Comparison of ENCODE assay signal across 30 cellular contexts in the genomic region with DNA sequence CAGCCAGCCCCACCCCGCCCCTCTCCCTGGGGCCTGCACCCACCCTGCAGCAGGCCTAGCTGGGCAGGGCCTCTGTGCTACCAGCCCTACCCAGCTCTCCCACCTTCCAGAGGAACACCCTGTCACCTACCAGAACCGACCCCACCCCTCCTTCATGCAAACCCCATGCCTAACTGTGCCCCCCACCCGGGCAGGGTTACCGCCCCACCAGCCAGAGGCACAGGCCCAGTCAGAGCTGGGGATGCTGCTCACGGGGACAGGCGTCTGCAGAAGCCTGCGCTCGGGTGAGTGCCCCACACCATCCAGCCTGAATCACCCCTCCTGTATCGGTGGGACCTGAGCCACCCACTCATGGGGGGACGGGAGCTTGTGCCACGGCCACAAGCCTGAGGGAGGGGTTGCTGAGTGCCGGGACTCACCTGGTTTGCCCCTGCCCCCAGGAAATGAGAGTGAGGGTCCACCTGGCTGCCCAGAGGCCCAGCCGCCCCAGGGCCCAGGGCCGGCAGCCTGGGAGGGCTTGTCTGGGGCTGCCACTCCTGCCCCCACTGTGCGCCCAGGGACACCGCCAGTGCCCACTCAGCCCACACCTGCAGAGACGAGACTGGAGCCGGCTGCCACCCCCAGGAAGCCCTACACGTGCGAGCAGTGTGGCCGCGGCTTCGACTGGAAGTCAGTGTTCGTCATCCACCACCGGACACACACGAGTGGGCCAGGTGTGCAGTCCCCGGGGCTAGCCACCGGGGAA.
"Had no signal": no experiment of that assay in that cellular context is flagged by ENCODE, and none has a peak within 500 bp of the region (broad histone marks: within the 10 kb centered on the region; RNA-seq: fewer than 3 reads in every experiment).

No MANE protein-coding gene starts in this region.

- H3K9me3 ChIP-seq: Peyer's patch had no signal

- DNase-seq: activated CD4-positive, alpha-beta memory T cell treated with anti-CD3 and anti-CD28 coated beads, Interleukin-2, amount 10 ng/mL, durations not matched to agents 7 days and 5 days; activated CD4-positive, alpha-beta T cell treated with anti-CD3 and anti-CD28 coated beads for 1 hour; activated CD4-positive, alpha-beta T cell treated with anti-CD3 and anti-CD28 coated beads for 48 hours; activated CD4-positive, CD25-positive, alpha-beta regulatory T cell; activated CD8-positive, alpha-beta memory T cell treated with anti-CD3 and anti-CD28 coated beads for 24 hours; activated CD8-positive, alpha-beta memory T cell treated with anti-CD3 and anti-CD28 coated beads, Interleukin-2, amount 10 ng/mL, durations not matched to agents 7 days and 5 days; activated CD8-positive, alpha-beta memory T cell treated with anti-CD3 and anti-CD28 coated beads, Interleukin-2, amount 50 U/mL, for 48 hours; activated effector memory CD4-positive, alpha-beta T cell treated with Interleukin-2 at 50 U/mL for 16 hours; activated naive CD4-positive, alpha-beta T cell treated with anti-CD3 and anti-CD28 coated beads, Interleukin-2, amount 10 ng/mL, durations not matched to agents 7 days and 5 days; activated naive CD8-positive, alpha-beta T cell treated with anti-CD3 and anti-CD28 coated beads, Interleukin-2, amount 50 U/mL, for 24 hours; activated T-cell treated with anti-CD3 and anti-CD28 coated beads, Interleukin-2, amount 50 U/mL, for 48 hours; anterior cingulate cortex; central memory CD4-positive, alpha-beta T cell; NCI-H1048; NCI-H1105 treated with DMSO at 0.1 percent for 48 hours; NCI-H1436; NCI-H1694 treated with DMSO at 0.1 percent for 48 hours; NCI-H2029; NCI-H345; NCI-H524 treated with DMSO at 0.1 percent for 48 hours; PC-3; Peyer's patch; RPMI8226; SIG-M5; T-cell; T-helper 17 cell had no signal

- H3K4me3 ChIP-seq: Peyer's patch had no signal

- ATAC-seq: activated CD8-positive, alpha-beta memory T cell treated with anti-CD3 and anti-CD28 coated beads, Interleukin-2, amount 10 ng/mL, durations not matched to agents 7 days and 5 days; activated naive CD8-positive, alpha-beta T cell treated with anti-CD3 and anti-CD28 coated beads, Interleukin-2, amount 50 U/mL, for 24 hours; PC-3; Right ventricle myocardium inferior; SK-N-SH treated with all-trans-retinoic acid at 6 μM for 48 hours; T-cell; T-helper 17 cell had no signal

- H3K27ac ChIP-seq: Peyer's patch, VCaP had no signal

- FAIRE-seq: bronchial epithelial cell had no signal

- H3K27me3 ChIP-seq: Peyer's patch had no signal
